1 cellular context compared by ENCODE assay signal in the genomic region with DNA sequence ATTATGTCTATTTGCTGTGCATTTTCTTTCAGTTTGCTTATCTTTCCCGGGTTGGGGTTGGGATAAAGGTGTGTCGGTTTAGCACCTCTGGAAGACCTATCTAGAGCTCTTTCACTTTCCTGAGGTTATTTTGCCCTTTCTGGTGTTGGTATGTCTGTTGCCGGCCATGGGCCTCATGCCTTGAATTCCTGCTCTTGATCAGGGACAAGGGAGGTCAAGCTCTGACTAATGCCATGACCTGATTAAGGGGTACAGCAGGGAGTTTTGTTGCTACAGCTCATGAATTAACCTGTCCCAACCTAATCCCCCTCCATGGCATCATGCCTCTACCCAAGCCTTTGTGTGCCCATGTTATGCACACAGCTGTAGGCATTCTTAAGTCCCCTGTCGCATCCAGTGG.
TF ChIP-seq lines count a peak whose summit lies in the region.

No MANE protein-coding gene starts in this region.

TF ChIP-seq in WTC11, 78 proteins besides CTCF, POLR2A, EP300 and RAD21:
- TF ChIP-seq ZNF423 (CRISPR knock-in tag; IDR thresholded peaks at IDR 0.05) (no peak), ZNF532 (CRISPR knock-in tag; IDR thresholded peaks at IDR 0.05; ENCODE audit: borderline replicate concordance) (no peak), KAT7 (CRISPR knock-in tag; IDR thresholded peaks at IDR 0.05; ENCODE audit: borderline replicate concordance) (no peak), E2F5 (CRISPR knock-in tag; IDR thresholded peaks at IDR 0.05) (no peak), RORB (CRISPR knock-in tag; IDR thresholded peaks at IDR 0.05) (no peak), TCF7 (CRISPR knock-in tag; IDR thresholded peaks at IDR 0.05; ENCODE audit: low read depth) (no peak), SMAD4 (CRISPR knock-in tag; IDR thresholded peaks at IDR 0.05) (no peak), ZNF317 (CRISPR knock-in tag; IDR thresholded peaks at IDR 0.05; ENCODE audit: borderline replicate concordance, low read depth) (no peak), ZNF232 (CRISPR knock-in tag; IDR thresholded peaks at IDR 0.05) (no peak)
- TF ChIP-seq, protein P1, sequence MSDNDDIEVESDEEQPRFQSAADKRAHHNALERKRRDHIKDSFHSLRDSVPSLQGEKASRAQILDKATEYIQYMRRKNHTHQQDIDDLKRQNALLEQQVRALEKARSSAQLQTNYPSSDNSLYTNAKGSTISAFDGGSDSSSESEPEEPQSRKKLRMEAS (CRISPR knock-in tag; IDR thresholded peaks at IDR 0.05), result no peak
- TF ChIP-seq, protein P2, sequence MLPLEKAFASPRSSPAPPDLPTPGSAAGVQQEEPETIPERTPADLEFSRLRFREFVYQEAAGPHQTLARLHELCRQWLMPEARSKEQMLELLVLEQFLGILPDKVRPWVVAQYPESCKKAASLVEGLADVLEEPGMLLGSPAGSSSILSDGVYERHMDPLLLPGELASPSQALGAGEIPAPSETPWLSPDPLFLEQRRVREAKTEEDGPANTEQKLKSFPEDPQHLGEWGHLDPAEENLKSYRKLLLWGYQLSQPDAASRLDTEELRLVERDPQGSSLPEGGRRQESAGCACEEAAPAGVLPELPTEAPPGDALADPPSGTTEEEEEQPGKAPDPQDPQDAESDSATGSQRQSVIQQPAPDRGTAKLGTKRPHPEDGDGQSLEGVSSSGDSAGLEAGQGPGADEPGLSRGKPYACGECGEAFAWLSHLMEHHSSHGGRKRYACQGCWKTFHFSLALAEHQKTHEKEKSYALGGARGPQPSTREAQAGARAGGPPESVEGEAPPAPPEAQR (CRISPR knock-in tag; IDR thresholded peaks at IDR 0.05), result no peak
- TF ChIP-seq, protein P3, sequence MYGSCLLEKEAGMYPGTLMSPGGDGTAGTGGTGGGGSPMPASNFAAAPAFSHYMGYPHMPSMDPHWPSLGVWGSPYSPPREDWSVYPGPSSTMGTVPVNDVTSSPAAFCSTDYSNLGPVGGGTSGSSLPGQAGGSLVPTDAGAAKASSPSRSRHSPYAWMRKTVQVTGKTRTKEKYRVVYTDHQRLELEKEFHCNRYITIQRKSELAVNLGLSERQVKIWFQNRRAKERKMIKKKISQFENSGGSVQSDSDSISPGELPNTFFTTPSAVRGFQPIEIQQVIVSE (CRISPR knock-in tag; IDR thresholded peaks at IDR 0.05; ENCODE audit: borderline replicate concordance), result no peak
- TF ChIP-seq, protein P4, sequence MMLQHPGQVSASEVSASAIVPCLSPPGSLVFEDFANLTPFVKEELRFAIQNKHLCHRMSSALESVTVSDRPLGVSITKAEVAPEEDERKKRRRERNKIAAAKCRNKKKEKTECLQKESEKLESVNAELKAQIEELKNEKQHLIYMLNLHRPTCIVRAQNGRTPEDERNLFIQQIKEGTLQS (CRISPR knock-in tag; conservative IDR thresholded peaks at IDR 0.05), result no peak
TF ChIP-seq in WTC11: peak in this region for 0.
